ENCODE assay signal across 13 cellular contexts in genomic region chr3:170257145-170257544, GRCh38. TPM values are rescaled to one million over a fixed set of nuclear protein-coding genes. Genes with fewer than 3 reads are reported as not detected.
DNase-seq lines count a peak whose midpoint lies in the region; ATAC-seq and TF ChIP-seq lines count a peak whose summit lies in the region.
"Had no signal": no experiment of that assay in that cellular context is flagged by ENCODE, and none has a peak within 500 bp of the region (broad histone marks: within the 10 kb centered on the region; RNA-seq: fewer than 3 reads in every experiment).

No MANE protein-coding gene starts in this region.

- no peak overlapping the region for H3K4me3 Mint-ChIP-seq in WTC11

- no peak overlapping the region for H3K9ac ChIP-seq in Karpas-422 (ENCODE audit: low read length)

- no peaks in the 10 kb centered on the region; the same call in 1 of the 2 replicates for H3K36me3 ChIP-seq in Karpas-422 (ENCODE audit: insufficient read depth, low read length)
- no peaks in the 10 kb centered on the region for H3K36me3 ChIP-seq in uterus
- H3K36me3 ChIP-seq in heart right ventricle, result peaks cover 0 to 45% (median 9%) of the 10 kb centered on the region in 9 donors

- 93 to 95% methylated on average over 2 of the region's 2 CpGs for WGBS in heart right ventricle, 2 donors

- peaks cover 28% of the 10 kb centered on the region for H3K4me1 Mint-ChIP-seq in WTC11

- no peaks in the 10 kb centered on the region for H3K79me2 ChIP-seq in Karpas-422 (ENCODE audit: low read length)

- in situ Hi-C loops in GM13977 (cut with MboI; ENCODE audit: low pct_unique_long_range_greater_than_20kb, low sequenced_read_pairs, unreplicated experiment), result no loop called here

- peaks cover 8% of the 10 kb centered on the region for H3K9me3 Mint-ChIP-seq in WTC11

- H3K36me3 Mint-ChIP-seq in WTC11, result peaks cover 52% of the 10 kb centered on the region

- no peak for TF ChIP-seq CTCF in GM13977 (IDR thresholded peaks at IDR 0.05; ENCODE audit: extremely low read depth, insufficient read depth, missing control alignments)
- TF ChIP-seq CTCF in WTC11 (IDR thresholded peaks at IDR 0.05), result no peak
- TF ChIP-seq CTCF in uterus (IDR thresholded peaks at IDR 0.05), result no peak
- TF ChIP-seq CTCF in heart right ventricle (IDR thresholded peaks at IDR 0.05), result no peak

- peak overlapping the region; percentile 85 for H3K27ac Mint-ChIP-seq in WTC11

- H3K4me1 ChIP-seq in Karpas-422 (ENCODE audit: low read length) (peaks cover 8% of the 10 kb centered on the region), uterus (no peaks in the 10 kb centered on the region), heart right ventricle (no peaks in the 10 kb centered on the region)
- H3K4me1 ChIP-seq: Peyer's patch, tibial nerve had no signal

- H3K4me3 ChIP-seq in Karpas-422 (ENCODE audit: low read length) (no peak overlapping the region), uterus (no peak overlapping the region), heart right ventricle (no peak overlapping the region)
- H3K4me3 ChIP-seq: mucosa of descending colon, Peyer's patch, smooth muscle cell, tibial nerve had no signal

- no peaks in the 10 kb centered on the region for H3K9me3 ChIP-seq in Karpas-422 (ENCODE audit: low read length)
- H3K9me3 ChIP-seq in uterus, result no peaks in the 10 kb centered on the region
- H3K9me3 ChIP-seq in heart right ventricle, result peaks cover 0 to 26% (median 6%) of the 10 kb centered on the region in 11 donors
- H3K9me3 ChIP-seq: Peyer's patch had no signal

- no peak overlapping the region for H3K4me2 ChIP-seq in Karpas-422 (ENCODE audit: low read depth, low read length, poor library complexity, severe bottlenecking)
- H3K4me2 ChIP-seq: smooth muscle cell had no signal

- H3K9me2 ChIP-seq in Karpas-422 (replicated peaks; ENCODE audit: insufficient read depth, low read length), result no peaks in the 10 kb centered on the region

- H3K27ac ChIP-seq in Karpas-422 (ENCODE audit: low read length) (no peak overlapping the region), uterus (no peak overlapping the region), heart right ventricle (no peak overlapping the region)
- H3K27ac ChIP-seq: Peyer's patch, tibial nerve had no signal

- no peaks in the 10 kb centered on the region for H3K27me3 ChIP-seq in Karpas-422 (ENCODE audit: low read length)
- no peaks in the 10 kb centered on the region for H3K27me3 ChIP-seq in uterus
- no peaks in the 10 kb centered on the region for H3K27me3 ChIP-seq in heart right ventricle
- H3K27me3 ChIP-seq: Peyer's patch, tibial nerve had no signal

- no peak for TF ChIP-seq POLR2A in uterus (IDR thresholded peaks at IDR 0.05)

- peak; percentile 49 for ATAC-seq in GM19438 (IDR thresholded peaks at IDR 0.05; ENCODE audit: low read depth, unreplicated experiment)
- ATAC-seq in HG02970 (IDR thresholded peaks at IDR 0.05; ENCODE audit: low FRiP score, unreplicated experiment), result peak; percentile 69
- no peak for ATAC-seq in WTC11
- no peak for ATAC-seq in heart right ventricle
- ATAC-seq: mucosa of descending colon had no signal

- H4K20me1 ChIP-seq in Karpas-422 (ENCODE audit: insufficient read depth, low read depth, low read length), result no peaks in the 10 kb centered on the region

- no peak overlapping the region for H2AFZ ChIP-seq in Karpas-422 (ENCODE audit: low read length)

- DNase-seq in GM13977 (ENCODE audit: low spot score) (peak; percentile 20), WTC11 (ENCODE audit: low spot score) (no peak), DMS79 treated with DMSO at 0.1 percent for 48 hours (lab: John Stamatoyannopoulos, UW) (no peak), Karpas-422 (no peak), uterus (no peak), heart right ventricle (no peak)
- DNase-seq: CD8-positive, alpha-beta memory T cell; Peyer's patch had no signal

- POLR2A ChIA-PET in WTC11 (lab: Charles Lee), result no interaction called here

- intact Hi-C loops in uterus (cut with DNase I; ENCODE audit: low total_unique reads) (no loop called here), heart right ventricle (cut with DNase I) (no loop called here)

- CTCF ChIA-PET in WTC11 (lab: Charles Lee), result interaction anchor here (0.9 kb wide), 1 partner anchor 157 kb away, joined by 4 read pairs; no protein-coding TSS in a partner anchor

- H3K27me3 Mint-ChIP-seq in WTC11 (ENCODE audit: low read depth), result no peaks in the 10 kb centered on the region
- H3K27me3 Mint-ChIP-seq: CD8-positive, alpha-beta memory T cell had no signal

TF ChIP-seq in WTC11, 78 proteins besides CTCF, POLR2A, EP300 and RAD21 (continues in another document):
- TF ChIP-seq ZNF232 (CRISPR knock-in tag; IDR thresholded peaks at IDR 0.05) (no peak), RORB (CRISPR knock-in tag; IDR thresholded peaks at IDR 0.05) (no peak), TP53 (CRISPR knock-in tag; IDR thresholded peaks at IDR 0.05) (no peak), NFE2L1 (CRISPR knock-in tag; IDR thresholded peaks at IDR 0.05) (no peak), GABPB1 (CRISPR knock-in tag; IDR thresholded peaks at IDR 0.05) (no peak), EMX1 (CRISPR knock-in tag; IDR thresholded peaks at IDR 0.05) (no peak), CDX4 (CRISPR knock-in tag; IDR thresholded peaks at IDR 0.05; ENCODE audit: borderline replicate concordance) (no peak), TCF7 (CRISPR knock-in tag; IDR thresholded peaks at IDR 0.05; ENCODE audit: low read depth) (no peak), ZNF317 (CRISPR knock-in tag; IDR thresholded peaks at IDR 0.05; ENCODE audit: borderline replicate concordance, low read depth) (no peak), RELA (CRISPR knock-in tag; IDR thresholded peaks at IDR 0.05; ENCODE audit: borderline replicate concordance) (no peak), TEAD4 (CRISPR knock-in tag; IDR thresholded peaks at IDR 0.05) (no peak), ZNF512 (CRISPR knock-in tag; IDR thresholded peaks at IDR 0.05; ENCODE audit: borderline replicate concordance) (no peak), TEAD1 (CRISPR knock-in tag; IDR thresholded peaks at IDR 0.05) (no peak), ARID4B (CRISPR knock-in tag; IDR thresholded peaks at IDR 0.05; ENCODE audit: borderline replicate concordance) (no peak)

RNA-seq across cellular contexts. Expression of gene PRKCI, which starts 34.9 kb away (rescaled TPM):
- total RNA-seq in WTC11 (2021) (79.1 to 90.6 TPM (median 87.4 TPM) in 3 replicates), uterus (10 to 100 TPM; 14.9 to 84.9 (median 40.6) TPM), heart right ventricle (10 to 100 TPM in 9 of 10 donors, 1 to 10 TPM in 1; 9.7 to 21.0 (median 13.1) TPM)
- total RNA-seq in Karpas-422 (2014; rRNA removed; shearing (Covaris generic); ENCODE audit: low replicate concordance), result 8.7 and 38.2 TPM in 2 replicates
- 10 to 100 TPM in 1 of 2 donors, 1 to 10 TPM in 1; 6.5 to 17.1 TPM for polyA plus RNA-seq in heart right ventricle

Comparison
In these comparisons a context has a peak if more than half of its experiments do, and no peak if none do; other contexts are left out.
1. ATAC-seq: peak in GM19438 (single experiment) and HG02970 (single experiment); none in WTC11 (single experiment) and heart right ventricle (0 of 8).